ENCODE assay signal across 12 cellular contexts in genomic region chr2:119683717-119684443, GRCh38. TPM values are rescaled to one million over a fixed set of nuclear protein-coding genes. Genes with fewer than 3 reads are reported as not detected.
DNase-seq lines count a peak whose midpoint lies in the region; ATAC-seq and TF ChIP-seq lines count a peak whose summit lies in the region.
"Had no signal": no experiment of that assay in that cellular context is flagged by ENCODE, and none has a peak within 500 bp of the region (broad histone marks: within the 10 kb centered on the region; RNA-seq: fewer than 3 reads in every experiment).

No MANE protein-coding gene starts in this region.

- H3K9me3 Mint-ChIP-seq in brain = peaks cover 0 to 6% (median 0%) of the 10 kb centered on the region in 5 experiments
- H3K9me3 Mint-ChIP-seq in mesothelial cell of epicardium = no peaks in the 10 kb centered on the region

- TF ChIP-seq POLR2A in prostate gland (IDR thresholded peaks at IDR 0.05) = no peak

- H2AFZ ChIP-seq in MM.1S (ENCODE audit: low read length) = no peak overlapping the region

- no peak overlapping the region for H3K4me3 ChIP-seq in prostate gland
- no peak overlapping the region for H3K4me3 ChIP-seq in MM.1S (ENCODE audit: low read length)
- H3K4me3 ChIP-seq: BLaER1 treated with 17β-estradiol and CSF1 and Interleukin-3, amounts not matched to agents 10 nM and 100 nM; lower lobe of right lung had no signal

- peaks cover 23% of the 10 kb centered on the region for H3K79me2 ChIP-seq in MM.1S (ENCODE audit: low read length)

- H3K4me1 Mint-ChIP-seq in brain = peaks cover 59% of the 10 kb centered on the region
- H3K4me1 Mint-ChIP-seq in mesothelial cell of epicardium = peaks cover 19% of the 10 kb centered on the region

- in situ Hi-C loops in ACHN (cut with HindIII; ENCODE audit: low pct_ligation_motif_present, low pct_unique_long_range_greater_than_20kb, low sequenced_read_pairs) = no loop called here

- intact Hi-C loops in prostate gland (cut with DNase I) = no loop called here

- no peak overlapping the region for H3K4me2 ChIP-seq in MM.1S (ENCODE audit: low read depth, low read length)

- no peak for ATAC-seq in activated CD4-positive, CD25-positive, alpha-beta regulatory T cell treated with anti-CD3 and anti-CD28 coated beads, Interleukin-2, amount 50 U/mL, for 24 hours
- ATAC-seq: lower lobe of right lung; stimulated activated naive CD8-positive, alpha-beta T cell treated with anti-CD3 and anti-CD28 coated beads, Interleukin-15, Interleukin-2, amounts not matched to agents 100 U/mL and 50 U/mL, for 24 hours had no signal

- no peaks in the 10 kb centered on the region for H3K9me3 ChIP-seq in prostate gland
- H3K9me3 ChIP-seq in MM.1S (replicated peaks; ENCODE audit: insufficient read depth, low read length) = no peaks in the 10 kb centered on the region
- H3K9me3 ChIP-seq: lower lobe of right lung had no signal

- no peak overlapping the region for H3K9ac ChIP-seq in MM.1S (ENCODE audit: low read length)
- H3K9ac ChIP-seq: BLaER1 treated with 17β-estradiol and CSF1 and Interleukin-3, amounts not matched to agents 10 nM and 100 nM had no signal

- H3F3A ChIP-seq in MM.1S (ENCODE audit: insufficient read depth, low read length) = no peaks in the 10 kb centered on the region

- H3K4me3 Mint-ChIP-seq in brain = peak overlapping the region; percentile 30 to 76 (median 55)
- H3K4me3 Mint-ChIP-seq in mesothelial cell of epicardium = peak overlapping the region; percentile 9

- no peaks in the 10 kb centered on the region for H3K4me1 ChIP-seq in prostate gland (replicated peaks)
- H3K4me1 ChIP-seq in MM.1S (ENCODE audit: low read length) = no peaks in the 10 kb centered on the region

- H3K36me3 ChIP-seq in prostate gland = no peaks in the 10 kb centered on the region
- H3K36me3 ChIP-seq in MM.1S (replicated peaks; ENCODE audit: insufficient read depth, low read length) = no peaks in the 10 kb centered on the region

- H3K27ac ChIP-seq in prostate gland (no peak overlapping the region), MM.1S (ENCODE audit: low read length) (no peak overlapping the region)
- H3K27ac ChIP-seq: BLaER1 treated with 17β-estradiol and CSF1 and Interleukin-3, amounts not matched to agents 10 nM and 100 nM; lower lobe of right lung had no signal

- H3K27me3 Mint-ChIP-seq in brain = peaks cover 4% of the 10 kb centered on the region
- no peaks in the 10 kb centered on the region for H3K27me3 Mint-ChIP-seq in mesothelial cell of epicardium (ENCODE audit: low read depth)

- H3K27me3 ChIP-seq in prostate gland (replicated peaks; ENCODE audit: insufficient read depth) = no peaks in the 10 kb centered on the region
- H3K27me3 ChIP-seq in MM.1S (replicated peaks; ENCODE audit: insufficient read depth, low read length) = no peaks in the 10 kb centered on the region
- H3K27me3 ChIP-seq: BLaER1 treated with 17β-estradiol and CSF1 and Interleukin-3, amounts not matched to agents 10 nM and 100 nM had no signal

- H4K20me1 ChIP-seq in MM.1S (ENCODE audit: insufficient read depth, low read length) = no peaks in the 10 kb centered on the region

- H3K27ac Mint-ChIP-seq in brain (peak overlapping the region; percentile 70 to 98 (median 89)), mesothelial cell of epicardium (peak overlapping the region; percentile 47)

- no peak for TF ChIP-seq CTCF in brain (conservative IDR thresholded peaks at IDR 0.05)
- TF ChIP-seq CTCF in mesothelial cell of epicardium (IDR thresholded peaks at IDR 0.05; ENCODE audit: unreplicated experiment) = no peak
- TF ChIP-seq CTCF in prostate gland (IDR thresholded peaks at IDR 0.05) = no peak
- TF ChIP-seq CTCF in MM.1S (IDR thresholded peaks at IDR 0.05; ENCODE audit: low read length) = no peak

- 56% methylated on average over 22 of the region's 22 CpGs for WGBS in prostate gland

- DNase-seq in ACHN (peak; percentile 80), NCI-H1694 (lab: John Stamatoyannopoulos, UW) (peak; percentile 22), mesothelial cell of epicardium (ENCODE audit: low spot score in 2 of 2, unreplicated experiment in 2 of 2) (no peak), NCI-H524 treated with DMSO at 0.1 percent for 48 hours (lab: John Stamatoyannopoulos, UW) (no peak), prostate gland (ENCODE audit: low spot score) (no peak), MM.1S (no peak)
- DNase-seq: lower lobe of right lung; NCI-H1092 treated with DMSO at 0.1 percent for 48 hours; stimulated activated naive CD8-positive, alpha-beta T cell treated with anti-CD3 and anti-CD28 coated beads, Interleukin-15, Interleukin-2, amounts not matched to agents 100 U/mL and 50 U/mL, for 24 hours had no signal

- H3K36me3 Mint-ChIP-seq in brain = peaks cover 45% of the 10 kb centered on the region
- H3K36me3 Mint-ChIP-seq in mesothelial cell of epicardium = peaks cover 17% of the 10 kb centered on the region

- no peaks in the 10 kb centered on the region for H3K9me2 ChIP-seq in MM.1S (replicated peaks; ENCODE audit: insufficient read depth, low read length)

RNA-seq across cellular contexts. Expression of gene TMEM177, which starts 4.9 kb away (rescaled TPM):
- 6.9 TPM for polyA plus RNA-seq in brain (ENCODE audit: insufficient read depth, low read depth, low replicate concordance)
- 15.2 to 15.8 TPM (median 15.7 TPM) in 3 replicates for total RNA-seq in mesothelial cell of epicardium
- total RNA-seq in prostate gland = 10 to 100 TPM; 17.6 to 24.6 TPM

Comparison
In these comparisons a context has a peak if more than half of its experiments do, and no peak if none do; other contexts are left out.
1. DNase-seq: peak in ACHN (single experiment) and NCI-H1694 (single experiment); none in mesothelial cell of epicardium (0 of 2), NCI-H524 treated with DMSO at 0.1 percent for 48 hours (single experiment), prostate gland (single experiment) and MM.1S (single experiment).